8 cellular contexts compared by ENCODE assay signal in the genomic region with DNA sequence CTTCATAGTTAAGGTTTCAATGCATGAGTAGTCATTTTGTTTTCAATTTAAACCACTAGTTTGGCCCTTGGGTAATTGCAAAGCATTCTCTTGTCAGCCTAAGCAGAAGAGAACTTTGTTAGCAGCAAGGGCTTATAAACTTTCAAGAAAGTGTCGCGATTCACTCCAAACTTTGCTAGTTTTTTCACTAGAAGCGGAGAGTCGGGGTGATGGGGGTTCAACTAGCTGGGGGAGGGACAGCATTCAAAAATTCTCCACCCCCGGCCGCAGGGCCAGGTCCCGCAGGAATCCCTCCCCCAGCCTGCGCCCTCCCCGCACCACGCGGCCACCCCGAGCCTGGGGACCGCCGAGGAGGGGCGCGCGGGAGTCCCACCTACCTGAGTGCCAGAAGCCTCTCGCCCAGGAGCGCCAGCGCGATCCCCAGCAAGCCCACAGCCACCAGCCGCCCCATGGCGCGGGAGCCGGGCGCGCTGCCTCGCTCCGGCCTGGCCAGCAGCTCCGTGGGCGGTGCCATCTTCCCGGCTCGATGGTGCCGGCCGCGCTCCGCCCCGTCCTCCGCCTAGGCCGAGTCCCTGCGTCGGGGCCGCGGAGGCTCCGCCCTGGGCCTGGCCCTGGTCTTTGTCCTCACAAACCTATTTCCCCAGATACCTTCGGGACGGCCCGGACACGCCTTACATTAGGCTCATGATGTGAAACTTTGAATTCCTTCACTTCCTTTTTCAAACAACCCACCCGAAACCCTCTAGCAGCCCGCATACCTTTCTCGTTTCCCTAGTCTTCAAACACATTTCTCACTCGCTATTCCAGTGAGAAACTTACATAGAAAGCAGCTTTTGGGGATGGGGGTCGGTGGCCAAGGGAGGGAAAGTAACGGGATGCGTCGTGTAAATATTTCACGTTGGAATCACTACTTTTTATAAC. TPM values are rescaled to one million over a fixed set of nuclear protein-coding genes. Genes with fewer than 3 reads are reported as not detected.
DNase-seq lines count a peak whose midpoint lies in the region; ATAC-seq, FAIRE-seq and TF ChIP-seq lines count a peak whose summit lies in the region.

A gene (minus strand): TSS at position 528 of the 921 bp plus-strand sequence. CDS start 77 bp downstream, at position 451.

- H3K4me3 ChIP-seq in heart right ventricle (peak within 1 kb of the TSS; percentile 50 to 90 (median 80)), parathyroid adenoma (ENCODE audit: low read depth, low read length) (peak within 1 kb of the TSS; percentile 75), vagina (peak within 1 kb of the TSS; percentile 68 to 92)

- TF ChIP-seq CTCF in heart right ventricle (IDR thresholded peaks at IDR 0.05) (peak in 2 of 9 donors; percentile 3 to 6), parathyroid adenoma (IDR thresholded peaks at IDR 0.05) (no peak), vagina (IDR thresholded peaks at IDR 0.05) (peak in 1 of 3 experiments; percentile 15)

- no peak for FAIRE-seq in H54 (lab: Jason Lieb, UNC)

- H3K27ac ChIP-seq in heart right ventricle, result peak within 1 kb of the TSS; percentile 65 to 98 (median 92)
- H3K27ac ChIP-seq in parathyroid adenoma, result peak within 1 kb of the TSS; percentile 93
- H3K27ac ChIP-seq in vagina, result peak within 1 kb of the TSS; percentile 92

- WGBS in heart right ventricle, 2 donors, result 0 to 1% methylated on average over 58 of the region's 58 CpGs

- no peaks in the 10 kb centered on the region for H3K9me3 ChIP-seq in heart right ventricle
- no peaks in the 10 kb centered on the region for H3K9me3 ChIP-seq in parathyroid adenoma (ENCODE audit: control insufficient read depth, low read length)
- H3K9me3 ChIP-seq in vagina, result no peaks in the 10 kb centered on the region

- peak; percentile 93 for TF ChIP-seq POLR2A in H54 (IDR thresholded peaks at IDR 0.05; ENCODE audit: low read depth, low read length)
- TF ChIP-seq POLR2A in vagina (IDR thresholded peaks at IDR 0.05), result peak in 1 of 2 donors; percentile 27

- peak within 1 kb of the TSS; percentile 88 for H3K9ac ChIP-seq in parathyroid adenoma

- intact Hi-C loops in heart right ventricle (cut with DNase I), result loop anchor here in 1 of 10 donors (5.0 kb wide), 1 partner anchor 43 kb away; no protein-coding TSS in a partner anchor
- intact Hi-C loops in vagina (cut with DNase I), result no loop called here

- H3K4me1 ChIP-seq in heart right ventricle (peaks cover 0 to 18% (median 9%) of the 10 kb centered on the region in 9 donors), parathyroid adenoma (peaks cover 8% of the 10 kb centered on the region), vagina (no peaks in the 10 kb centered on the region)

- peak within 1 kb of the TSS; percentile 100 for H2AFZ ChIP-seq in parathyroid adenoma

- peak within 1 kb of the TSS; percentile 89 for H3K4me2 ChIP-seq in parathyroid adenoma (ENCODE audit: low read length)

- DNase-seq in GM04504 (ENCODE audit: low read depth) (peak; percentile 47), H54 (ENCODE audit: insufficient read length, low spot score) (peak; percentile 83), LHCN-M2 (ENCODE audit: low read depth) (peak; percentile 91), SKM-1 treated with dmso at 0.1 percent for 144 hours (lab: John Stamatoyannopoulos, UW; ENCODE audit: unreplicated experiment) (peak; percentile 75), amygdala (lab: John Stamatoyannopoulos, UW) (peak in 53 of 56 donors; percentile 9 to 83 (median 58)), heart right ventricle (peak; percentile 73 to 86), vagina (ENCODE audit: extremely low spot score in 2 of 2) (no peak)

- no peaks in the 10 kb centered on the region for H3K27me3 ChIP-seq in heart right ventricle
- H3K27me3 ChIP-seq in parathyroid adenoma (ENCODE audit: control insufficient read depth, insufficient read depth, low read length), result no peaks in the 10 kb centered on the region
- no peaks in the 10 kb centered on the region for H3K27me3 ChIP-seq in vagina

- ATAC-seq in heart right ventricle, result peak; percentile 98 to 100 (median 98)

- H3K36me3 ChIP-seq in heart right ventricle (peaks cover 0 to under 1% (median 0%) of the 10 kb centered on the region in 9 donors), parathyroid adenoma (ENCODE audit: control insufficient read depth, insufficient read depth, low read length) (no peaks in the 10 kb centered on the region), vagina (no peaks in the 10 kb centered on the region)

- no peaks in the 10 kb centered on the region for H3K79me2 ChIP-seq in parathyroid adenoma

RNA-seq across cellular contexts. Expression of the gene that starts here (rescaled TPM):
- 261 and 272 TPM in 2 replicates for total RNA-seq in LHCN-M2 (2014; rRNA removed)
- polyA plus RNA-seq in LHCN-M2 (2012), result 98.1 TPM
- total RNA-seq in heart right ventricle, result 10 to 100 TPM; 24.9 to 43.4 (median 32.0) TPM
- 10 to 100 TPM; 24.8 to 35.8 TPM for polyA plus RNA-seq in heart right ventricle
- 77.3 TPM for total RNA-seq in vagina

Comparison
In these comparisons a context has a peak if more than half of its experiments do, and no peak if none do; other contexts are left out.
1. DNase-seq: peak in GM04504 (single experiment), H54 (single experiment), LHCN-M2 (single experiment), SKM-1 treated with dmso at 0.1 percent for 144 hours (single experiment), amygdala (53 of 56) and heart right ventricle (2 of 2); none in vagina (0 of 2).
2. Peak in every context shown above with its lines, with median percentiles within 50 percentile points of each other: H3K27ac ChIP-seq and H3K4me3 ChIP-seq.